ENCODE assay signal across 8 cellular contexts in the genomic region with DNA sequence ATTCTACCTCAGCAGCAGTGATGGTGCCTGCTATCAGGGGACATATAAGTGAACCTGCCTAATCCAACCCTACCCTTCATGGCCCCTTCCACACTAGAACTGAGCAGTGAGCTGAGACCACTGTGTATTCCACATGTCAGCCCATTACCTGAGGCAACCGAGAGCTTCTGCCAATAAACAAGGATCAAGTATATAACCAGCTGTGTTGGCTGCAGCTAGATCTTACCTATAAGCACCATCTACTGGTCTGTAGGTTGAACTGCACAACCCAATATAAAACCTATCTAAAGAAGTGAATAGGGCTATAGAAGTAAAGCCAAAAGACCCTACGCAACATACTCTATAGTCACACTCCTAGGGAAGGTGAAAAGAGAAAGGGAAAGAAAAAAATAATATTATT.
DNase-seq lines count a peak whose midpoint lies in the region; ATAC-seq and TF ChIP-seq lines count a peak whose summit lies in the region.

No MANE protein-coding gene starts in this region.

- H3K4me3 ChIP-seq in right lobe of liver = no peak overlapping the region
- H3K4me3 ChIP-seq in vagina = no peak overlapping the region

- no peaks in the 10 kb centered on the region for H3K36me3 Mint-ChIP-seq in brain

- TF ChIP-seq POLR2A in right lobe of liver (IDR thresholded peaks at IDR 0.05) (no peak), vagina (IDR thresholded peaks at IDR 0.05) (no peak)

- H3K4me1 ChIP-seq in right lobe of liver (no peaks in the 10 kb centered on the region), vagina (no peaks in the 10 kb centered on the region)

- peak overlapping the region in 1 of 5 experiments; percentile 42 for H3K27ac Mint-ChIP-seq in brain

- H3K4me1 Mint-ChIP-seq in brain = no peaks in the 10 kb centered on the region

- TF ChIP-seq CTCF in 22Rv1 (IDR thresholded peaks at IDR 0.05) = peak; percentile 86
- TF ChIP-seq CTCF in GM12873 (IDR thresholded peaks at IDR 0.05; ENCODE audit: insufficient read depth, low read depth, low read length, missing control alignments) = peak; percentile 71
- TF ChIP-seq CTCF in brain (conservative IDR thresholded peaks at IDR 0.05) = peak; percentile 52 to 68
- peak; percentile 55 to 91 (median 72) for TF ChIP-seq CTCF in right lobe of liver (IDR thresholded peaks at IDR 0.05)
- TF ChIP-seq CTCF in vagina (IDR thresholded peaks at IDR 0.05) = no peak

- ATAC-seq in HG02885 (IDR thresholded peaks at IDR 0.05; ENCODE audit: poor library complexity, unreplicated experiment) = peak; percentile 66
- peak; percentile 93 to 96 (median 94) for ATAC-seq in right lobe of liver
- no peak for ATAC-seq in HG02852 (IDR thresholded peaks at IDR 0.05; ENCODE audit: unreplicated experiment)

- H3K4me3 Mint-ChIP-seq in brain = no peak overlapping the region

- H3K36me3 ChIP-seq in right lobe of liver = no peaks in the 10 kb centered on the region
- H3K36me3 ChIP-seq in vagina = no peaks in the 10 kb centered on the region

- intact Hi-C loops in right lobe of liver (cut with DNase I) (no loop called here), vagina (cut with DNase I) (no loop called here)

- H3K27ac ChIP-seq in 22Rv1 = no peak overlapping the region
- no peak overlapping the region for H3K27ac ChIP-seq in right lobe of liver
- H3K27ac ChIP-seq in vagina = no peak overlapping the region

- H3K9me3 ChIP-seq in right lobe of liver = no peaks in the 10 kb centered on the region
- no peaks in the 10 kb centered on the region for H3K9me3 ChIP-seq in vagina

- H3K27me3 Mint-ChIP-seq in brain = peaks cover 6% of the 10 kb centered on the region

- peaks cover 24 to 46% (median 30%) of the 10 kb centered on the region in 5 experiments for H3K9me3 Mint-ChIP-seq in brain

- 14% methylated on average over 2 of the region's 2 CpGs for WGBS in right lobe of liver (ENCODE audit: insufficient coverage, low coverage, low lambda C conversion rate, missing lambda C conversion rate)

- DNase-seq in NCI-H460 (ENCODE audit: extremely low read depth, low read depth) (peak; percentile 19), right lobe of liver (no peak), vagina (ENCODE audit: extremely low spot score in 2 of 2) (no peak)

- H3K27me3 ChIP-seq in right lobe of liver = no peaks in the 10 kb centered on the region
- H3K27me3 ChIP-seq in vagina = no peaks in the 10 kb centered on the region

Comparison
In these comparisons a context has a peak if more than half of its experiments do, and no peak if none do; other contexts are left out.
1. CTCF ChIP-seq: peak in 22Rv1 (single experiment), GM12873 (single experiment), brain (2 of 2) and right lobe of liver (4 of 4); none in vagina (0 of 3).